In the genomic region with DNA sequence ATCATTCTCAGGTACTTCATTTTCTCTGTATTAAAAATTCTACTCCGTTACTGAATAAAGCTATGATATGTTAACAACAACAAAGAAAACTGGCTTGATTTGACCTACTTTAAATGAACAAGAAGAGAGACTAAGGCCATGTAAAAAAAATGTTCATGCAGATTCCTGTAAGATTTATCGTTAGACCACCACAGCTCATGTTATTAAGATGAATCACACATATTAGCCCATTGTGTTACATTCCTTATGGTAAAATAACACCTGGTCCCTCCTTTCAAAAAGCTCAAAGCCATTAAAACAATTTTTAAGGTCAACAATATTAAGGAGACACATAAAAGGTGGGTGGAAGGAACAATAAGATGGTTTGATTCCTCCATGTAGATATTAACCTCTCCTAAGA, we compare ENCODE assay signal across 36 cellular contexts. TPM values are rescaled to one million over a fixed set of nuclear protein-coding genes. Genes with fewer than 3 reads are reported as not detected.
A peak's percentile ranks its signal among the peaks of the same experiment; 100 is the strongest.
DNase-seq lines count a peak whose midpoint lies in the region; ATAC-seq and TF ChIP-seq lines count a peak whose summit lies in the region.
"Had no signal": no experiment of that assay in that cellular context is flagged by ENCODE, and none has a peak within 500 bp of the region (broad histone marks: within the 10 kb centered on the region; RNA-seq: fewer than 3 reads in every experiment).

No MANE protein-coding gene starts in this region.

- no peaks in the 10 kb centered on the region for H3K27me3 Mint-ChIP-seq in endodermal cell (ENCODE audit: insufficient read depth)
- H3K27me3 Mint-ChIP-seq in activated naive CD4-positive, alpha-beta T cell treated with anti-CD3 and anti-CD28 coated beads, Interleukin-2, amount 10 ng/mL, durations not matched to agents 7 days and 5 days: no peaks in the 10 kb centered on the region
- H3K27me3 Mint-ChIP-seq: activated B cell treated with CpG ODN at 0.5 μM for 24 hours; dendritic cell treated with granulocyte-macrophage colony-stimulating factor and Interleukin-4, amounts not matched to agents 40 ng/mL and 50 ng/mL, for 4 days; type B pancreatic cell had no signal

- peaks cover 45% of the 10 kb centered on the region for H3K4me1 Mint-ChIP-seq in endodermal cell
- peaks cover 43% of the 10 kb centered on the region for H3K4me1 Mint-ChIP-seq in activated naive CD4-positive, alpha-beta T cell treated with anti-CD3 and anti-CD28 coated beads, Interleukin-2, amount 10 ng/mL, durations not matched to agents 7 days and 5 days

- 84 to 96% methylated on average over 2 of the region's 2 CpGs for WGBS in endodermal cell (ENCODE audit: insufficient coverage in 1 of 2, insufficient read length in 1 of 2), 2 experiments

- no peak overlapping the region for H3K4me3 Mint-ChIP-seq in endodermal cell
- H3K4me3 Mint-ChIP-seq in activated naive CD4-positive, alpha-beta T cell treated with anti-CD3 and anti-CD28 coated beads, Interleukin-2, amount 10 ng/mL, durations not matched to agents 7 days and 5 days: no peak overlapping the region
- H3K4me3 Mint-ChIP-seq: activated B cell treated with CpG ODN at 0.5 μM for 24 hours; activated naive CD4-positive, alpha-beta T cell treated with anti-CD3 and anti-CD28 coated beads for 36 hours; activated T-helper 1 cell treated with anti-CD3 and anti-CD28 coated beads, Interleukin-12 subunit alpha, Interleukin-12 subunit beta, Interleukin-2, Interleukin-4 antibody, amounts not matched to agents 30 ng/mL and 10 ng/mL and 1 ng/mL, durations not matched to agents 14 hours and 24 hours and 36 hours; dendritic cell treated with granulocyte-macrophage colony-stimulating factor and Interleukin-4, amounts not matched to agents 40 ng/mL and 50 ng/mL, for 4 days; HFFc6; type B pancreatic cell had no signal

- H3K36me3 Mint-ChIP-seq in endodermal cell (ENCODE audit: low read depth): no peaks in the 10 kb centered on the region
- H3K36me3 Mint-ChIP-seq in activated naive CD4-positive, alpha-beta T cell treated with anti-CD3 and anti-CD28 coated beads, Interleukin-2, amount 10 ng/mL, durations not matched to agents 7 days and 5 days: peaks cover 6% of the 10 kb centered on the region

- peak overlapping the region; percentile 32 for H3K27ac Mint-ChIP-seq in endodermal cell
- H3K27ac Mint-ChIP-seq in activated naive CD4-positive, alpha-beta T cell treated with anti-CD3 and anti-CD28 coated beads, Interleukin-2, amount 10 ng/mL, durations not matched to agents 7 days and 5 days: no peak overlapping the region
- H3K27ac Mint-ChIP-seq: activated B cell treated with CpG ODN at 0.5 μM for 24 hours; activated naive CD4-positive, alpha-beta T cell treated with anti-CD3 and anti-CD28 coated beads for 36 hours; activated T-helper 1 cell treated with anti-CD3 and anti-CD28 coated beads, Interleukin-12 subunit alpha, Interleukin-12 subunit beta, Interleukin-2, Interleukin-4 antibody, amounts not matched to agents 30 ng/mL and 10 ng/mL and 1 ng/mL, durations not matched to agents 14 hours and 24 hours and 36 hours; dendritic cell treated with granulocyte-macrophage colony-stimulating factor and Interleukin-4, amounts not matched to agents 40 ng/mL and 50 ng/mL, for 4 days; HFFc6; type B pancreatic cell had no signal

- H3K9me3 ChIP-seq in RWPE2 (ENCODE audit: severe bottlenecking) (no peaks in the 10 kb centered on the region), endodermal cell (ENCODE audit: control insufficient read depth, low read length) (no peaks in the 10 kb centered on the region)
- H3K9me3 ChIP-seq: Caco-2, lower lobe of right lung, SJSA1 had no signal

- H3K36me3 ChIP-seq in RWPE2 (ENCODE audit: low read depth): 0 out of 2 replicates have a peak, but pooled peaks cover 8% of the 10 kb centered on the region
- H3K36me3 ChIP-seq in endodermal cell (ENCODE audit: control insufficient read depth, insufficient read depth, low read length): peaks cover 9% of the 10 kb centered on the region
- H3K36me3 ChIP-seq: lower lobe of right lung, SJSA1 had no signal

- ATAC-seq in RWPE2 (ENCODE audit: low read depth) (peak; percentile 81), HG03378 (IDR thresholded peaks at IDR 0.05; ENCODE audit: unreplicated experiment) (no peak)
- ATAC-seq: GM12878, lower lobe of right lung, right cardiac atrium had no signal

- H3K4me3 ChIP-seq in RWPE2 (ENCODE audit: severe bottlenecking) (no peak overlapping the region), endodermal cell (ENCODE audit: low read length) (no peak overlapping the region)
- H3K4me3 ChIP-seq: GM12878, lower lobe of right lung, SJSA1 had no signal

- H3K9ac ChIP-seq in endodermal cell (ENCODE audit: extremely low read depth, low read length, poor library complexity, severe bottlenecking): no peak overlapping the region
- H3K9ac ChIP-seq: parathyroid adenoma had no signal

- H3K9me3 Mint-ChIP-seq in endodermal cell: no peaks in the 10 kb centered on the region
- H3K9me3 Mint-ChIP-seq in activated naive CD4-positive, alpha-beta T cell treated with anti-CD3 and anti-CD28 coated beads, Interleukin-2, amount 10 ng/mL, durations not matched to agents 7 days and 5 days: no peaks in the 10 kb centered on the region
- H3K9me3 Mint-ChIP-seq: activated B cell treated with CpG ODN at 0.5 μM for 24 hours; activated naive CD4-positive, alpha-beta T cell treated with anti-CD3 and anti-CD28 coated beads for 36 hours; activated T-helper 1 cell treated with anti-CD3 and anti-CD28 coated beads, Interleukin-12 subunit alpha, Interleukin-12 subunit beta, Interleukin-2, Interleukin-4 antibody, amounts not matched to agents 30 ng/mL and 10 ng/mL and 1 ng/mL, durations not matched to agents 14 hours and 24 hours and 36 hours; dendritic cell treated with granulocyte-macrophage colony-stimulating factor and Interleukin-4, amounts not matched to agents 40 ng/mL and 50 ng/mL, for 4 days; HFFc6; type B pancreatic cell had no signal

- H3K4me1 ChIP-seq in RWPE2 (ENCODE audit: insufficient read depth, poor library complexity, severe bottlenecking): peaks cover 35% of the 10 kb centered on the region
- peaks cover 4% of the 10 kb centered on the region for H3K4me1 ChIP-seq in endodermal cell (ENCODE audit: control insufficient read depth, insufficient read depth, low read length)
- H3K4me1 ChIP-seq: parathyroid adenoma had no signal

- peak; percentile 26 for DNase-seq in ELR (ENCODE audit: low read depth)
- no peak for DNase-seq in RWPE2 (ENCODE audit: low spot score)
- DNase-seq in endodermal cell: no peak
- peak; percentile 17 for DNase-seq in myocyte (ENCODE audit: low read depth)
- no peak for DNase-seq in medulla oblongata (ENCODE audit: extremely low spot score)
- DNase-seq in activated naive CD4-positive, alpha-beta T cell treated with anti-CD3 and anti-CD28 coated beads, Interleukin-2, amount 10 ng/mL, durations not matched to agents 7 days and 5 days: no peak
- no peak for DNase-seq in ureter (ENCODE audit: low spot score)
- DNase-seq: ACHN; activated B cell treated with CpG ODN at 0.5 μM for 24 hours; activated CD4-positive, alpha-beta T cell treated with anti-CD3 and anti-CD28 coated beads, Interleukin-2, amount 50 U/mL, for 1 hour; activated naive CD4-positive, alpha-beta T cell treated with anti-CD3 and anti-CD28 coated beads for 36 hours; amniotic stem cell; Caco-2; caudate nucleus; DMS79 treated with DMSO at 0.1 percent for 48 hours; HFFc6; islet precursor cell; Kasumi-1; lower lobe of right lung; NCI-H1048; NCI-H1694 treated with DMSO at 0.1 percent for 48 hours; NCI-H2171 treated with DMSO at 0.1 percent for 48 hours; NCI-H526; right cardiac atrium; stimulated activated CD4-positive, alpha-beta T cell treated with anti-CD3 and anti-CD28 coated beads, Interleukin-2, amount 100 ng/mL, for 48 hours had no signal

- TF ChIP-seq CTCF in RWPE2 (IDR thresholded peaks at IDR 0.05; ENCODE audit: poor library complexity, severe bottlenecking): no peak
- no peak for TF ChIP-seq CTCF in endodermal cell (conservative IDR thresholded peaks at IDR 0.05)

- CTCF ChIA-PET in activated naive CD4-positive, alpha-beta T cell treated with anti-CD3 and anti-CD28 coated beads, Interleukin-2, amount 10 ng/mL, durations not matched to agents 7 days and 5 days (lab: Charles Lee): no interaction called here

- H3K27me3 ChIP-seq in RWPE2 (ENCODE audit: insufficient read depth, poor library complexity, severe bottlenecking): no peaks in the 10 kb centered on the region
- no peaks in the 10 kb centered on the region for H3K27me3 ChIP-seq in endodermal cell (ENCODE audit: control insufficient read depth, insufficient read depth, low read length, poor library complexity, severe bottlenecking)
- H3K27me3 ChIP-seq: SJSA1 had no signal

- H3K27ac ChIP-seq in RWPE2 (ENCODE audit: poor library complexity, severe bottlenecking) (peak overlapping the region; percentile 38), endodermal cell (ENCODE audit: low read depth, low read length) (no peak overlapping the region)
- H3K27ac ChIP-seq: lower lobe of right lung, parathyroid adenoma, SJSA1 had no signal

RNA-seq across cellular contexts. Expression of a gene that starts 6.3 kb away (rescaled TPM):
- total RNA-seq in endodermal cell (100 to 1,000 TPM in 1 of 2 donors, 10 to 100 TPM in 1; 91.8 to 103 TPM), myocyte (57.0 and 57.7 TPM in 2 replicates), ureter (69.0 TPM)
- polyA plus RNA-seq in endodermal cell (2013, experiment 1 of 2): 74.3 TPM
- polyA plus RNA-seq in endodermal cell (2013, experiment 2 of 2): 82.7 TPM
- polyA plus RNA-seq in myocyte (2012): 51.9 TPM

RNA-seq across cellular contexts. Expression of a gene that starts 6.4 kb away (rescaled TPM):
- total RNA-seq in endodermal cell (10 to 100 TPM; 28.1 to 28.8 TPM), myocyte (6.9 and 8.7 TPM in 2 replicates), ureter (61.8 TPM)
- polyA plus RNA-seq in endodermal cell (2013, experiment 1 of 2): 13.7 TPM
- 12.5 TPM for polyA plus RNA-seq in endodermal cell (2013, experiment 2 of 2)
- polyA plus RNA-seq in myocyte (2012): 6.3 TPM

RNA-seq across cellular contexts. Expression of a gene that starts 38.2 kb away (rescaled TPM):
- total RNA-seq in endodermal cell (not detected), myocyte (not detected in 2 replicates), ureter (not detected)
- polyA plus RNA-seq in endodermal cell (2013, experiment 1 of 2): not detected
- polyA plus RNA-seq in endodermal cell (2013, experiment 2 of 2): not detected
- 0.11 TPM for polyA plus RNA-seq in myocyte (2012)
- total RNA-seq: activated B cell treated with CpG ODN at 0.5 μM for 24 hours; activated naive CD4-positive, alpha-beta T cell treated with anti-CD3 and anti-CD28 coated beads for 36 hours; activated T-helper 1 cell treated with anti-CD3 and anti-CD28 coated beads, Interleukin-12 subunit alpha, Interleukin-12 subunit beta, Interleukin-2, Interleukin-4 antibody, amounts not matched to agents 30 ng/mL and 10 ng/mL and 1 ng/mL, durations not matched to agents 14 hours and 24 hours and 36 hours; Caco-2; glomerular endothelial cell; GM12878; HFFc6; lower lobe of right lung; right cardiac atrium; SJSA1; subcutaneous adipose tissue had no signal
- polyA plus RNA-seq: BJ, neural cell, right cardiac atrium had no signal

RNA-seq across cellular contexts. Expression of a gene that starts 54.9 kb away (rescaled TPM):
- total RNA-seq in endodermal cell (not detected), myocyte (not detected in 2 replicates), ureter (not detected)
- not detected for polyA plus RNA-seq in endodermal cell (2013, experiment 1 of 2)
- not detected for polyA plus RNA-seq in endodermal cell (2013, experiment 2 of 2)
- polyA plus RNA-seq in myocyte (2012): 0.66 TPM
- total RNA-seq: activated B cell treated with CpG ODN at 0.5 μM for 24 hours; activated naive CD4-positive, alpha-beta T cell treated with anti-CD3 and anti-CD28 coated beads for 36 hours; activated T-helper 1 cell treated with anti-CD3 and anti-CD28 coated beads, Interleukin-12 subunit alpha, Interleukin-12 subunit beta, Interleukin-2, Interleukin-4 antibody, amounts not matched to agents 30 ng/mL and 10 ng/mL and 1 ng/mL, durations not matched to agents 14 hours and 24 hours and 36 hours; Caco-2; glomerular endothelial cell; HFFc6; lower lobe of right lung; right cardiac atrium; SJSA1; subcutaneous adipose tissue had no signal
- polyA plus RNA-seq: BJ, neural cell, right cardiac atrium had no signal

Comparison
In these comparisons a context has a peak if more than half of its experiments do, and no peak if none do; other contexts are left out.
1. DNase-seq: peak in ELR (single experiment) and myocyte (single experiment); none in RWPE2 (single experiment), endodermal cell (single experiment), medulla oblongata (single experiment), activated naive CD4-positive, alpha-beta T cell treated with anti-CD3 and anti-CD28 coated beads, Interleukin-2, amount 10 ng/mL, durations not matched to agents 7 days and 5 days (single experiment) and ureter (single experiment).